22 cellular contexts compared by ENCODE assay signal in genomic region chr18:36217348-36217747, GRCh38. TPM values are rescaled to one million over a fixed set of nuclear protein-coding genes. Genes with fewer than 3 reads are reported as not detected.
"Had no signal": no experiment of that assay in that cellular context is flagged by ENCODE, and none has a peak within 500 bp of the region (broad histone marks: within the 10 kb centered on the region; RNA-seq: fewer than 3 reads in every experiment).

No MANE protein-coding gene starts in this region.

- H3K36me3 ChIP-seq: brain microvascular endothelial cell had no signal

- H3K27ac ChIP-seq: brain microvascular endothelial cell, SK-N-MC, VCaP had no signal

- ATAC-seq: activated CD8-positive, alpha-beta T cell treated with anti-CD3 and anti-CD28 coated beads for 36 hours; activated T-cell treated with anti-CD3 and anti-CD28 coated beads, Interleukin-2, amount 50 U/mL, for 72 hours; K562 had no signal

- DNase-seq: activated CD4-positive, CD25-positive, alpha-beta regulatory T cell; activated CD8-positive, alpha-beta memory T cell treated with anti-CD3 and anti-CD28 coated beads, Interleukin-2, amount 50 U/mL, for 4 hours; activated CD8-positive, alpha-beta T cell treated with anti-CD3 and anti-CD28 coated beads for 36 hours; activated gamma-delta T cell treated with Interleukin-2 at 50 U/mL for 16 hours; activated naive CD4-positive, alpha-beta T cell treated with anti-CD3 and anti-CD28 coated beads, Interleukin-2, amount 10 ng/mL, durations not matched to agents 7 days and 5 days; activated naive CD8-positive, alpha-beta T cell treated with anti-CD3 and anti-CD28 coated beads for 36 hours; activated T-cell treated with anti-CD3 and anti-CD28 coated beads, Interleukin-2, amount 50 U/mL, for 72 hours; brain microvascular endothelial cell; Karpas-422; NCI-H1092; NCI-H1417 treated with DMSO at 0.1 percent for 48 hours; NCI-H1694; NCI-H2029; NCI-H345; NCI-H510A; NCI-H526 treated with DMSO at 0.1 percent for 48 hours; NCI-H82; T-helper 1 cell had no signal

- H3K27me3 ChIP-seq: brain microvascular endothelial cell had no signal

- H3K4me3 ChIP-seq: K562, SK-N-MC had no signal

RNA-seq across cellular contexts. Expression of gene MOCOS, which starts 30.1 kb away (rescaled TPM):
- total RNA-seq: OCI-LY7 had no signal
